2 cellular contexts compared by ENCODE assay signal in genomic region chr11:72682238-72682872, GRCh38.
TF ChIP-seq lines count a peak whose summit lies in the region.

No MANE protein-coding gene starts in this region.

TF ChIP-seq in HCT116, 20 proteins besides CTCF, POLR2A, EP300 and RAD21:
- no peak for TF ChIP-seq ZNF274 (IDR thresholded peaks at IDR 0.05; ENCODE audit: low read depth, low read length)
- no peak for TF ChIP-seq SRF (IDR thresholded peaks at IDR 0.05; ENCODE audit: low read depth)
- TF ChIP-seq TCF7L2 (IDR thresholded peaks at IDR 0.05; ENCODE audit: borderline replicate concordance, extremely low read depth, insufficient read depth, insufficient read length): no peak
- no peak for TF ChIP-seq FOSL1 (IDR thresholded peaks at IDR 0.05; ENCODE audit: low read depth)
- TF ChIP-seq EZH2 (IDR thresholded peaks at IDR 0.05): no peak
- TF ChIP-seq EGR1 (IDR thresholded peaks at IDR 0.05; ENCODE audit: low read depth): no peak
- TF ChIP-seq SIN3A (IDR thresholded peaks at IDR 0.05; ENCODE audit: low read depth): no peak
- no peak for TF ChIP-seq ELF1 (IDR thresholded peaks at IDR 0.05; ENCODE audit: borderline replicate concordance, low read depth)
- no peak for TF ChIP-seq ATF3 (IDR thresholded peaks at IDR 0.05)
- TF ChIP-seq CEBPB (IDR thresholded peaks at IDR 0.05; ENCODE audit: low read depth): no peak
- no peak for TF ChIP-seq REST (IDR thresholded peaks at IDR 0.05; ENCODE audit: low read depth)
- TF ChIP-seq JUND (IDR thresholded peaks at IDR 0.05): no peak
- TF ChIP-seq YY1 (IDR thresholded peaks at IDR 0.05; ENCODE audit: extremely low read depth, insufficient replicate concordance, low read depth, low read length): no peak
- TF ChIP-seq SP1 (IDR thresholded peaks at IDR 0.05; ENCODE audit: low read depth): no peak
- TF ChIP-seq EZH2phosphoT487 (IDR thresholded peaks at IDR 0.05; ENCODE audit: borderline replicate concordance): no peak
- TF ChIP-seq CBX3 (IDR thresholded peaks at IDR 0.05; ENCODE audit: low read depth): no peak
- no peak for TF ChIP-seq ZBTB33 (IDR thresholded peaks at IDR 0.05; ENCODE audit: extremely low read depth, insufficient replicate concordance, low read length)
- no peak for TF ChIP-seq MAX (IDR thresholded peaks at IDR 0.05)

TF ChIP-seq in K562, 482 proteins besides CTCF, POLR2A, EP300 and RAD21:
- TF ChIP-seq ZKSCAN8 (CRISPR knock-in tag; IDR thresholded peaks at IDR 0.05): peak; percentile 95
- peak; percentile 56 for TF ChIP-seq ZFP36 (IDR thresholded peaks at IDR 0.05; ENCODE audit: low read depth, low read length, partially characterized antibody)
- no peak for TF ChIP-seq CREBBP (IDR thresholded peaks at IDR 0.05; ENCODE audit: low read depth, low read length)
